Comparison of ENCODE assay signal across 14 cellular contexts in the genomic region with DNA sequence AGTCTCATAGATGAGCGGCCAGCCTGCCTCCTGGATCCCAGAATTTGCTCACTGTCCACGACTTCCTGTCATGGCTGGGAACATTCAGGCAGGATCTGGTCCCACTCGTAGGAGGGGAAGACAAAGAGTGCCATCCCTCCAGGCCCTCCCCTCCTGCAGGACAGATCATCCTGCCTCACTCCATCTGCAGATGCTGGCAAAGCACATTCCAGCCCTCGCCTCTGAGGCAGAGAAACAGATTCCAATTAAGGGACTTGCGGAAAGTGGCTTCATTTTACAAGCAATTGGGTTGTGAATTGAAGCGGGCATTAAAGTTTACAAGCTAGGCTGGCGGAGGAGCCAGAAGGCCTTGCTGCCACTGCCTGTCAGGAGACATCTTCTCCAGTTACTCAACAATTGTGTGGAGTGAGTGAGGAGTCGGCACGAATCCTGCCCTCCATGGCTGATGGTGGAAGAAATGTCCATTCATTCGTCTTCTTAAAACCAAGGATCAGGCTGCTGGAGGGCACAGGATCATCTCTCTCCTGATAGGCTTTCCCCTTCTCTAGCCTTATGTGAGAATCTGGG.
DNase-seq lines count a peak whose midpoint lies in the region; ATAC-seq lines count a peak whose summit lies in the region.
"Had no signal": no experiment of that assay in that cellular context is flagged by ENCODE, and none has a peak within 500 bp of the region (broad histone marks: within the 10 kb centered on the region; RNA-seq: fewer than 3 reads in every experiment).

No MANE protein-coding gene starts in this region.

- DNase-seq in AG08395 (ENCODE audit: low spot score) (peak; percentile 5), ELF-1 (ENCODE audit: low read depth, low spot score) (peak; percentile 38), NCI-H2171 (lab: John Stamatoyannopoulos, UW) (peak; percentile 29), left kidney (ENCODE audit: low read depth, low spot score) (peak; percentile 56), NCI-H748 treated with DMSO at 0.1 percent for 48 hours (lab: John Stamatoyannopoulos, UW) (no peak)
- DNase-seq: CD4-positive, CD25-positive, alpha-beta regulatory T cell; H9; MV-4-11; NCI-H1436 treated with DMSO at 0.1 percent for 48 hours; RPMI8226; SW 1271 had no signal

- ATAC-seq in GM21529 (IDR thresholded peaks at IDR 0.05; ENCODE audit: unreplicated experiment) (no peak), HG03378 (IDR thresholded peaks at IDR 0.05; ENCODE audit: unreplicated experiment) (no peak), GM18907 (IDR thresholded peaks at IDR 0.05; ENCODE audit: unreplicated experiment) (no peak)
